31 cellular contexts compared by ENCODE assay signal in the genomic region with DNA sequence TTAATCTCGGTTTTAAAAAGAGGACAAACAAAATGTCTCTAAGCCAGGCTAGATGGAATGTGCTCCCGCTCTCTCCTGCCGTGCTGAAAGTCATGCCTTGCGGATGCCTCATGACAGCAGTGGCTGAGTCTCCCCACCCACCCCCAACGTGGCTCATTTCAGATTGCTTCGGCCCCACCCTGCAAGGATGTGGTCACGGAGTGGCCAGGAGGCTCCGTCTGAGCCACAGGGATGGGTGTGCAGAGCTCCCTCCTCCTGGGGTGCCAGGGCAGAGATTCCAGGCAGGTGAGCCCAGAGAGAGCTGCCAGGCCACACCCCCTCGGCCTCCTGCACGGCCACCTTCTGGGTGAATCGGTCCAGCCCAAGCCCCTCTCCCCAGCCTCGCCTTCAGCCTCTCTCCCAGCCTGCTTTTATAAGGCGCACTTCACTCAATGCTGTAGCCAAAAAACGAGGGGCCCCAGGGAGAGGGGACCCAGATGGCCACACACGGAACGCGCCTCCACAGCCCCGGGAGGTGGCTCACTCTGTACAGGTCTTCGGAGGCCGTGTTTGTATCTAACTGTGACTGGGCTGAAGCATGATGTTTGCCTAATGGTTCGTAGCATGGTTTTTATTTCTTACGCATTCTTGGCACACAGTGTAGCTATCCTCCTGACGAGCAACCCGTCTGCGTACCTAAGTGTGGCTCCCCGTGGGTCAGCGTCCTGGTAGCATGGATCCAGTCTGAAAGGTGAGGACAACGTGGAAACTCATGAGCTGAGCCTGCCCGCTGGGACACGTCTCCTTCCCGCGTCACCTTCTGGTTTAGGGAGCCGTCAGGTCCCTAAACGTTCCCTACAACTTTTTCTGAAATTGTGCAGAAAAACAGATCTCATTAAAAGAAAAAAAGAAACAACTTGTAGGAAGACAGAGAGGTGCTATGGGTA.
DNase-seq lines count a peak whose midpoint lies in the region; ATAC-seq and TF ChIP-seq lines count a peak whose summit lies in the region.
"Had no signal": no experiment of that assay in that cellular context is flagged by ENCODE, and none has a peak within 500 bp of the region (broad histone marks: within the 10 kb centered on the region; RNA-seq: fewer than 3 reads in every experiment).

No MANE protein-coding gene starts in this region.

- no peak overlapping the region for H3K4me2 ChIP-seq in osteoblast (ENCODE audit: insufficient read depth, low read length)

- WGBS in prostate gland = 85% methylated on average over 34 of the region's 34 CpGs

- peak; percentile 78 for DNase-seq in Daoy (ENCODE audit: low read depth)
- DNase-seq in LoVo (ENCODE audit: low spot score) = peak; percentile 46
- peak; percentile 43 for DNase-seq in ecto neural progenitor cell (ENCODE audit: low spot score)
- DNase-seq in osteoblast (ENCODE audit: insufficient read length, low spot score, missing footprints) = peak; percentile 71
- no peak for DNase-seq in NCI-H2081 (lab: John Stamatoyannopoulos, UW)
- DNase-seq in cerebellar cortex (ENCODE audit: low spot score) = no peak
- no peak for DNase-seq in prostate gland (ENCODE audit: low spot score)
- DNase-seq: ACHN; activated CD4-positive, alpha-beta T cell treated with anti-CD3 and anti-CD28 coated beads, Interleukin-2, amount 50 U/mL, for 1 hour; activated naive CD4-positive, alpha-beta T cell; BE2C; cerebellar nuclear complex; esophagus squamous epithelium; foreskin keratinocyte; HCEC 1CT; IMR-90; natural killer cell; NCI-H1048; NCI-H1694; NCI-H446 treated with DMSO at 0.1 percent for 48 hours; NCI-H774; pancreas; retina; T1000; tibial artery had no signal

- H3K9me3 ChIP-seq in osteoblast (ENCODE audit: low read depth, low read length) (no peaks in the 10 kb centered on the region), prostate gland (no peaks in the 10 kb centered on the region)
- H3K9me3 ChIP-seq: BE2C, esophagus squamous epithelium, pancreas, SJSA1, tibial artery had no signal

- H3K4me3 ChIP-seq in osteoblast (ENCODE audit: insufficient read depth, low read length) (no peak overlapping the region), prostate gland (no peak overlapping the region)
- H3K4me3 ChIP-seq: dorsolateral prefrontal cortex, esophagus squamous epithelium, GM12878, pancreas, SJSA1, tibial artery had no signal

- no peak for ATAC-seq in GM21423 (IDR thresholded peaks at IDR 0.05; ENCODE audit: unreplicated experiment)
- ATAC-seq: CD8-positive, alpha-beta T cell; foreskin keratinocyte; GM12878; natural killer cell; pancreas had no signal

- no peak for TF ChIP-seq CTCF in osteoblast (IDR thresholded peaks at IDR 0.05; ENCODE audit: extremely low read depth, low read depth, low read length)
- no peak for TF ChIP-seq CTCF in prostate gland (IDR thresholded peaks at IDR 0.05)

- H3K36me3 ChIP-seq in osteoblast (ENCODE audit: insufficient read depth, low read length) (no peaks in the 10 kb centered on the region), prostate gland (no peaks in the 10 kb centered on the region)
- H3K36me3 ChIP-seq: BE2C, esophagus squamous epithelium, SJSA1 had no signal

- H3K4me1 ChIP-seq in osteoblast (ENCODE audit: insufficient read depth, low read length) (no peaks in the 10 kb centered on the region), prostate gland (replicated peaks) (no peaks in the 10 kb centered on the region)
- H3K4me1 ChIP-seq: BE2C, esophagus squamous epithelium, foreskin keratinocyte, pancreas, SJSA1, tibial artery had no signal

- TF ChIP-seq POLR2A in prostate gland (IDR thresholded peaks at IDR 0.05) = no peak

- H3K27ac ChIP-seq in osteoblast (ENCODE audit: low read depth, low read length) (no peak overlapping the region), prostate gland (no peak overlapping the region)
- H3K27ac ChIP-seq: dorsolateral prefrontal cortex, esophagus squamous epithelium, foreskin keratinocyte, pancreas, SJSA1, tibial artery, VCaP had no signal

- no peaks in the 10 kb centered on the region for H3K79me2 ChIP-seq in osteoblast (ENCODE audit: insufficient read depth, low read length)

- H4K20me1 ChIP-seq in osteoblast (ENCODE audit: insufficient read depth, low read length) = no peaks in the 10 kb centered on the region

- intact Hi-C loops in prostate gland (cut with DNase I) = no loop called here

- no peaks in the 10 kb centered on the region for H3K27me3 ChIP-seq in osteoblast (ENCODE audit: insufficient read depth, low read length)
- no peaks in the 10 kb centered on the region for H3K27me3 ChIP-seq in prostate gland (replicated peaks; ENCODE audit: insufficient read depth)
- H3K27me3 ChIP-seq: BE2C, foreskin keratinocyte, pancreas, SJSA1, tibial artery had no signal

- no peak overlapping the region for H2AFZ ChIP-seq in osteoblast (ENCODE audit: low read length)

Comparison
In these comparisons a context has a peak if more than half of its experiments do, and no peak if none do; other contexts are left out.
1. DNase-seq: peak in Daoy (single experiment), LoVo (single experiment), ecto neural progenitor cell (single experiment) and osteoblast (single experiment); none in NCI-H2081 (0 of 2), cerebellar cortex (single experiment) and prostate gland (single experiment).